ENCODE assay signal across 15 cellular contexts in genomic region chr11:94149435-94149834, GRCh38. TPM values are rescaled to one million over a fixed set of nuclear protein-coding genes. Genes with fewer than 3 reads are reported as not detected.
DNase-seq lines count a peak whose midpoint lies in the region; ATAC-seq and TF ChIP-seq lines count a peak whose summit lies in the region.
"Had no signal": no experiment of that assay in that cellular context is flagged by ENCODE, and none has a peak within 500 bp of the region (broad histone marks: within the 10 kb centered on the region; RNA-seq: fewer than 3 reads in every experiment).

No MANE protein-coding gene starts in this region.

- peaks cover 88% of the 10 kb centered on the region for H3K4me1 Mint-ChIP-seq in activated T-cell treated with anti-CD3 and anti-CD28 coated beads, Interleukin-2, amount 50 U/mL, for 24 hours (ENCODE audit: low read depth)
- peaks cover 98% of the 10 kb centered on the region for H3K4me1 Mint-ChIP-seq in stimulated activated memory B cell treated with anti-CD40 and anti-IgM and Interleukin-4, amounts not matched to agents 10 μg/mL and 1 μg/mL and 100 μg/mL, for 72 hours

- H3K9ac ChIP-seq in adipocyte (ENCODE audit: low read length): no peak overlapping the region
- H3K9ac ChIP-seq: parathyroid adenoma had no signal

- CTCF ChIA-PET in GM10248 (lab: Yijun Ruan, JAX): interaction anchor here (2.9 kb wide), 1 partner anchor 21 kb away, joined by 10 read pairs; no protein-coding TSS in a partner anchor

- H3K9me3 Mint-ChIP-seq in activated T-cell treated with anti-CD3 and anti-CD28 coated beads, Interleukin-2, amount 50 U/mL, for 24 hours: no peaks in the 10 kb centered on the region
- H3K9me3 Mint-ChIP-seq in stimulated activated memory B cell treated with anti-CD40 and anti-IgM and Interleukin-4, amounts not matched to agents 10 μg/mL and 1 μg/mL and 100 μg/mL, for 72 hours: no peaks in the 10 kb centered on the region
- H3K9me3 Mint-ChIP-seq: GM23338 had no signal

- H3K27ac Mint-ChIP-seq in activated T-cell treated with anti-CD3 and anti-CD28 coated beads, Interleukin-2, amount 50 U/mL, for 24 hours: peak overlapping the region; percentile 19
- H3K27ac Mint-ChIP-seq in stimulated activated memory B cell treated with anti-CD40 and anti-IgM and Interleukin-4, amounts not matched to agents 10 μg/mL and 1 μg/mL and 100 μg/mL, for 72 hours: peak overlapping the region; percentile 28
- H3K27ac Mint-ChIP-seq: GM23338 had no signal

- no peak for ATAC-seq in stimulated activated memory B cell treated with anti-CD40 and anti-IgM and Interleukin-4, amounts not matched to agents 10 μg/mL and 1 μg/mL and 100 μg/mL, for 72 hours
- ATAC-seq in Right ventricle myocardium superior (ENCODE audit: poor library complexity) (no peak), GM18868 (IDR thresholded peaks at IDR 0.05; ENCODE audit: unreplicated experiment) (no peak)
- ATAC-seq: GM23338 had no signal

- POLR2A ChIA-PET in GM10248 (lab: Yijun Ruan, JAX): no interaction called here

- no peak overlapping the region for H3K4me3 Mint-ChIP-seq in activated T-cell treated with anti-CD3 and anti-CD28 coated beads, Interleukin-2, amount 50 U/mL, for 24 hours
- H3K4me3 Mint-ChIP-seq in stimulated activated memory B cell treated with anti-CD40 and anti-IgM and Interleukin-4, amounts not matched to agents 10 μg/mL and 1 μg/mL and 100 μg/mL, for 72 hours: no peak overlapping the region
- H3K4me3 Mint-ChIP-seq: GM23338 had no signal

- H3K36me3 Mint-ChIP-seq in activated T-cell treated with anti-CD3 and anti-CD28 coated beads, Interleukin-2, amount 50 U/mL, for 24 hours (ENCODE audit: low read depth): peaks cover 22% of the 10 kb centered on the region
- peaks cover 11% of the 10 kb centered on the region for H3K36me3 Mint-ChIP-seq in stimulated activated memory B cell treated with anti-CD40 and anti-IgM and Interleukin-4, amounts not matched to agents 10 μg/mL and 1 μg/mL and 100 μg/mL, for 72 hours

- H3K27me3 Mint-ChIP-seq in activated T-cell treated with anti-CD3 and anti-CD28 coated beads, Interleukin-2, amount 50 U/mL, for 24 hours: no peaks in the 10 kb centered on the region
- no peaks in the 10 kb centered on the region for H3K27me3 Mint-ChIP-seq in stimulated activated memory B cell treated with anti-CD40 and anti-IgM and Interleukin-4, amounts not matched to agents 10 μg/mL and 1 μg/mL and 100 μg/mL, for 72 hours

- H3K36me3 ChIP-seq in adipocyte (ENCODE audit: control insufficient read depth, insufficient read depth, low read length, severe bottlenecking): peaks cover 5% of the 10 kb centered on the region

- DNase-seq in activated T-cell treated with anti-CD3 and anti-CD28 coated beads, Interleukin-2, amount 50 U/mL, for 24 hours: no peak
- DNase-seq in activated T-cell treated with anti-CD3 and anti-CD28 coated beads, Interleukin-2, amount 50 U/mL, for 1 hour: no peak
- DNase-seq in adipocyte (ENCODE audit: low read depth) (peak; percentile 80), fibroblast of pulmonary artery (ENCODE audit: low read depth) (peak; percentile 88), GM10248 (ENCODE audit: extremely low spot score) (no peak), Right ventricle myocardium superior (no peak)
- DNase-seq: activated naive CD4-positive, alpha-beta T cell; NCI-H1436 treated with DMSO at 0.1 percent for 48 hours; NCI-H524 treated with DMSO at 0.1 percent for 48 hours; stimulated activated CD4-positive, alpha-beta T cell treated with anti-CD3 and anti-CD28 coated beads, Interleukin-12 subunit alpha, Interleukin-12 subunit beta, amount 100 ng/mL, for 4 hours; substantia nigra had no signal

- no peak for TF ChIP-seq CTCF in fibroblast of pulmonary artery (IDR thresholded peaks at IDR 0.05; ENCODE audit: low read length, missing control alignments)
- TF ChIP-seq CTCF in GM10248 (IDR thresholded peaks at IDR 0.05; ENCODE audit: control extremely low read depth, extremely low read depth, low read depth, missing control alignments): no peak

- peaks cover 90% of the 10 kb centered on the region for H3K4me1 ChIP-seq in adipocyte (ENCODE audit: control insufficient read depth, insufficient read depth, low read length)

- H3K27me3 ChIP-seq in adipocyte (replicated peaks; ENCODE audit: control insufficient read depth, insufficient read depth, low read length): no peaks in the 10 kb centered on the region

- intact Hi-C loops in Right ventricle myocardium superior (cut with DNase I): no loop called here

- H3K9me3 ChIP-seq in adipocyte (ENCODE audit: control insufficient read depth, low read length): no peaks in the 10 kb centered on the region

- H3K4me3 ChIP-seq in adipocyte (ENCODE audit: low read length) (no peak overlapping the region), fibroblast of pulmonary artery (replicated peaks; ENCODE audit: low read depth, low read length) (no peak overlapping the region)
- H3K4me3 ChIP-seq: GM23338 had no signal

RNA-seq across cellular contexts. Expression of gene PANX1, which starts 20.8 kb away (rescaled TPM):
- total RNA-seq in Right ventricle myocardium superior: 21.7 TPM

Comparison
In these comparisons a context has a peak if more than half of its experiments do, and no peak if none do; other contexts are left out.
1. DNase-seq: peak in adipocyte (single experiment) and fibroblast of pulmonary artery (single experiment); none in activated T-cell treated with anti-CD3 and anti-CD28 coated beads, Interleukin-2, amount 50 U/mL, for 24 hours (single experiment), activated T-cell treated with anti-CD3 and anti-CD28 coated beads, Interleukin-2, amount 50 U/mL, for 1 hour (single experiment), GM10248 (single experiment) and Right ventricle myocardium superior (single experiment).